ENCODE assay signal across 1 cellular context in genomic region chr15:74901612-74902063, GRCh38.
TF ChIP-seq lines count a peak whose summit lies in the region.

No MANE protein-coding gene starts in this region.

TF ChIP-seq in K562, 482 proteins besides CTCF, POLR2A, EP300 and RAD21 (continued from another document):
- TF ChIP-seq NKRF (IDR thresholded peaks at IDR 0.05; ENCODE audit: borderline replicate concordance) (no peak), MTF1 (CRISPR knock-in tag; IDR thresholded peaks at IDR 0.05; ENCODE audit: borderline replicate concordance) (no peak), KLF16 (IDR thresholded peaks at IDR 0.05) (no peak; the same call in 1 of the 2 replicates), ID3 (CRISPR knock-in tag; IDR thresholded peaks at IDR 0.05) (no peak), ID3 (tag; IDR thresholded peaks at IDR 0.05) (no peak), HLTF (IDR thresholded peaks at IDR 0.05) (no peak), SAFB (IDR thresholded peaks at IDR 0.05; ENCODE audit: borderline replicate concordance, low read depth, low read length) (no peak), ZNF184 (CRISPR knock-in tag; IDR thresholded peaks at IDR 0.05) (no peak), VEZF1 (CRISPR knock-in tag; IDR thresholded peaks at IDR 0.05) (0 out of 2 replicates have a peak, but pooled peaks have one; percentile 22), ZHX1 (conservative IDR thresholded peaks at IDR 0.05; ENCODE audit: low read length) (no peak), POU5F1 (IDR thresholded peaks at IDR 0.05; ENCODE audit: borderline replicate concordance, low read depth, low read length, partially characterized antibody) (no peak)
